21 cellular contexts compared by ENCODE assay signal in genomic region chr6:138680085-138680484, GRCh38.
"Had no signal": no experiment of that assay in that cellular context is flagged by ENCODE, and none has a peak within 500 bp of the region (broad histone marks: within the 10 kb centered on the region; RNA-seq: fewer than 3 reads in every experiment).

No MANE protein-coding gene starts in this region.

- H3K36me3 ChIP-seq: esophagus squamous epithelium, left ventricle myocardium inferior, neutrophil, stomach, thoracic aorta, upper lobe of right lung, WERI-Rb-1 had no signal

- DNase-seq: activated CD4-positive, alpha-beta memory T cell treated with anti-CD3 and anti-CD28 coated beads for 36 hours; activated CD8-positive, alpha-beta memory T cell treated with anti-CD3 and anti-CD28 coated beads, Interleukin-2, amount 10 ng/mL, durations not matched to agents 7 days and 5 days; activated effector memory CD4-positive, alpha-beta T cell treated with anti-CD3 and anti-CD28 coated beads, Interleukin-2, amount 50 U/mL, for 16 hours; activated T-cell treated with anti-CD3 and anti-CD28 coated beads, Interleukin-2, amount 50 U/mL, for 24 hours; amygdala; esophagus squamous epithelium; hippocampal formation; kidney; left ventricle myocardium inferior; mucosa of descending colon; natural killer cell; retina; stimulated activated CD4-positive, alpha-beta T cell treated with anti-CD3 and anti-CD28 coated beads, Interleukin-4, amount 100 ng/mL, for 4 hours; stimulated activated CD8-positive, alpha-beta memory T cell treated with anti-CD3 and anti-CD28 coated beads, Interleukin-4, amount 100 ng/mL, for 48 hours; stomach; upper lobe of right lung; WERI-Rb-1 had no signal

- H3K9me3 ChIP-seq: esophagus squamous epithelium, left ventricle myocardium inferior, mucosa of descending colon, neutrophil, stomach, thoracic aorta, upper lobe of right lung had no signal

- H3K27ac ChIP-seq: coronary artery, esophagus squamous epithelium, left ventricle myocardium inferior, neutrophil, skin epidermis, stomach, thoracic aorta, upper lobe of right lung, WERI-Rb-1 had no signal

- ATAC-seq: activated CD8-positive, alpha-beta memory T cell treated with anti-CD3 and anti-CD28 coated beads, Interleukin-2, amount 10 ng/mL, durations not matched to agents 7 days and 5 days; mucosa of descending colon; natural killer cell; upper lobe of right lung had no signal

- FAIRE-seq: kidney had no signal

- H3K4me3 ChIP-seq: coronary artery, esophagus squamous epithelium, left ventricle myocardium inferior, mucosa of descending colon, skin epidermis, stomach, thoracic aorta, upper lobe of right lung had no signal

- H3K4me1 ChIP-seq: left ventricle myocardium inferior, upper lobe of right lung had no signal

- H3K27me3 ChIP-seq: esophagus squamous epithelium, neutrophil, stomach, upper lobe of right lung had no signal
